In genomic region chr3:158768881-158769518, GRCh38 we compare ENCODE assay signal across 11 cellular contexts. TPM values are rescaled to one million over a fixed set of nuclear protein-coding genes. Genes with fewer than 3 reads are reported as not detected.
DNase-seq lines count a peak whose midpoint lies in the region; ATAC-seq and TF ChIP-seq lines count a peak whose summit lies in the region.
"Had no signal": no experiment of that assay in that cellular context is flagged by ENCODE, and none has a peak within 500 bp of the region (broad histone marks: within the 10 kb centered on the region; RNA-seq: fewer than 3 reads in every experiment).

No MANE protein-coding gene starts in this region.

- H3K4me3 ChIP-seq in gastrocnemius medialis, result peak overlapping the region; percentile 4 to 30 (median 6)

- H3K4me3 Mint-ChIP-seq in activated CD4-positive, alpha-beta T cell treated with anti-CD3 and anti-CD28 coated beads, Interleukin-2, amount 10 ng/mL, durations not matched to agents 7 days and 5 days, result no peak overlapping the region
- H3K4me3 Mint-ChIP-seq: IgD-negative memory B cell; stimulated activated naive CD8-positive, alpha-beta T cell treated with anti-CD3 and anti-CD28 coated beads, Interleukin-15, amount 100 ng/mL, for 72 hours had no signal

- in situ Hi-C loops in gastrocnemius medialis (cut with MboI; ENCODE audit: low sequenced_read_pairs in 4 of 4), result no loop called here

- ATAC-seq in gastrocnemius medialis (peak; percentile 83 to 87), HG03460 (IDR thresholded peaks at IDR 0.05; ENCODE audit: unreplicated experiment) (no peak)
- ATAC-seq: stimulated activated naive CD8-positive, alpha-beta T cell treated with anti-CD3 and anti-CD28 coated beads, Interleukin-15, amount 100 ng/mL, for 72 hours had no signal

- H3K9me3 Mint-ChIP-seq in activated CD4-positive, alpha-beta T cell treated with anti-CD3 and anti-CD28 coated beads, Interleukin-2, amount 10 ng/mL, durations not matched to agents 7 days and 5 days, result no peaks in the 10 kb centered on the region
- H3K9me3 Mint-ChIP-seq: IgD-negative memory B cell; stimulated activated naive CD8-positive, alpha-beta T cell treated with anti-CD3 and anti-CD28 coated beads, Interleukin-15, amount 100 ng/mL, for 72 hours had no signal

- H3K36me3 ChIP-seq in gastrocnemius medialis, result no peaks in the 10 kb centered on the region

- peak overlapping the region; percentile 26 to 67 (median 50) for H3K27ac ChIP-seq in gastrocnemius medialis

- TF ChIP-seq CTCF in gastrocnemius medialis (IDR thresholded peaks at IDR 0.05 in 4 of 5, conservative IDR thresholded peaks at IDR 0.05 in 1 of 5), result no peak

- no peaks in the 10 kb centered on the region for H3K9me3 ChIP-seq in gastrocnemius medialis

- CTCF ChIA-PET in activated CD4-positive, alpha-beta T cell treated with anti-CD3 and anti-CD28 coated beads, Interleukin-2, amount 10 ng/mL, durations not matched to agents 7 days and 5 days (lab: Charles Lee), result no interaction called here
- CTCF ChIA-PET in HEK293T (lab: Yijun Ruan, JAX), result no interaction called here

- peak; percentile 91 for DNase-seq in EL
- peak; percentile 95 for DNase-seq in astrocyte of the hippocampus (ENCODE audit: low read depth, low spot score)
- DNase-seq in hepatic stellate cell (ENCODE audit: low spot score), result peak; percentile 83
- DNase-seq in gastrocnemius medialis, result peak; percentile 18 to 20
- DNase-seq in activated CD4-positive, alpha-beta T cell treated with anti-CD3 and anti-CD28 coated beads, Interleukin-2, amount 10 ng/mL, durations not matched to agents 7 days and 5 days, result no peak
- DNase-seq in central memory CD4-positive, alpha-beta T cell, result no peak
- DNase-seq in HEK293T (ENCODE audit: extremely low spot score), result no peak
- DNase-seq: activated naive CD4-positive, alpha-beta T cell; stimulated activated naive CD8-positive, alpha-beta T cell treated with anti-CD3 and anti-CD28 coated beads, Interleukin-15, amount 100 ng/mL, for 72 hours had no signal

- H3K4me1 Mint-ChIP-seq in activated CD4-positive, alpha-beta T cell treated with anti-CD3 and anti-CD28 coated beads, Interleukin-2, amount 10 ng/mL, durations not matched to agents 7 days and 5 days, result no peaks in the 10 kb centered on the region
- H3K4me1 Mint-ChIP-seq: IgD-negative memory B cell; stimulated activated naive CD8-positive, alpha-beta T cell treated with anti-CD3 and anti-CD28 coated beads, Interleukin-15, amount 100 ng/mL, for 72 hours had no signal

- no peaks in the 10 kb centered on the region for H3K27me3 ChIP-seq in gastrocnemius medialis

- H3K27me3 Mint-ChIP-seq in activated CD4-positive, alpha-beta T cell treated with anti-CD3 and anti-CD28 coated beads, Interleukin-2, amount 10 ng/mL, durations not matched to agents 7 days and 5 days, result no peaks in the 10 kb centered on the region
- H3K27me3 Mint-ChIP-seq: IgD-negative memory B cell; stimulated activated naive CD8-positive, alpha-beta T cell treated with anti-CD3 and anti-CD28 coated beads, Interleukin-15, amount 100 ng/mL, for 72 hours had no signal

- no peak for TF ChIP-seq POLR2A in gastrocnemius medialis (IDR thresholded peaks at IDR 0.05)

- POLR2A ChIA-PET in activated CD4-positive, alpha-beta T cell treated with anti-CD3 and anti-CD28 coated beads, Interleukin-2, amount 10 ng/mL, durations not matched to agents 7 days and 5 days (lab: Charles Lee), result no interaction called here
- POLR2A ChIA-PET in HEK293T (lab: Yijun Ruan, JAX), result no interaction called here

- peaks cover 17 to 31% of the 10 kb centered on the region in 2 donors for H3K4me1 ChIP-seq in gastrocnemius medialis

- H3K27ac Mint-ChIP-seq in activated CD4-positive, alpha-beta T cell treated with anti-CD3 and anti-CD28 coated beads, Interleukin-2, amount 10 ng/mL, durations not matched to agents 7 days and 5 days, result no peak overlapping the region
- H3K27ac Mint-ChIP-seq: IgD-negative memory B cell; stimulated activated naive CD8-positive, alpha-beta T cell treated with anti-CD3 and anti-CD28 coated beads, Interleukin-15, amount 100 ng/mL, for 72 hours had no signal

- no peaks in the 10 kb centered on the region for H3K36me3 Mint-ChIP-seq in activated CD4-positive, alpha-beta T cell treated with anti-CD3 and anti-CD28 coated beads, Interleukin-2, amount 10 ng/mL, durations not matched to agents 7 days and 5 days (ENCODE audit: low read depth)

- intact Hi-C loops in gastrocnemius medialis (cut with DNase I; ENCODE audit: low total_unique reads), result no loop called here

TF ChIP-seq in HEK293T, 16 proteins besides CTCF, POLR2A, EP300 and RAD21:
- no peak for TF ChIP-seq FOXM1 (IDR thresholded peaks at IDR 0.05; ENCODE audit: borderline replicate concordance)
- no peak for TF ChIP-seq BHLHE40 (IDR thresholded peaks at IDR 0.05; ENCODE audit: borderline replicate concordance)
- no peak for TF ChIP-seq FOXA1 (IDR thresholded peaks at IDR 0.05)
- no peak for TF ChIP-seq ARNT (IDR thresholded peaks at IDR 0.05)
- TF ChIP-seq ZNF384 (IDR thresholded peaks at IDR 0.05), result no peak
- TF ChIP-seq CTBP1 (IDR thresholded peaks at IDR 0.05; ENCODE audit: borderline replicate concordance), result no peak
- TF ChIP-seq SUZ12 (IDR thresholded peaks at IDR 0.05), result no peak
- no peak for TF ChIP-seq HDGF (IDR thresholded peaks at IDR 0.05; ENCODE audit: borderline replicate concordance)
- TF ChIP-seq SP1 (IDR thresholded peaks at IDR 0.05), result no peak

RNA-seq across cellular contexts. Expression of gene MFSD1, which starts 32.9 kb away (rescaled TPM):
- total RNA-seq in gastrocnemius medialis, result 10 to 100 TPM; 18.6 to 33.5 (median 25.2) TPM
- 10 to 100 TPM; 25.1 to 30.5 TPM for total RNA-seq in activated CD4-positive, alpha-beta T cell treated with anti-CD3 and anti-CD28 coated beads, Interleukin-2, amount 10 ng/mL, durations not matched to agents 7 days and 5 days

RNA-seq across cellular contexts. Expression of gene RARRES1, which starts 36.7 kb away (rescaled TPM):
- 10 to 100 TPM in 1 of 4 donors, 1 to 10 TPM in 3; 1.4 to 27.6 (median 4.4) TPM for total RNA-seq in gastrocnemius medialis
- total RNA-seq in activated CD4-positive, alpha-beta T cell treated with anti-CD3 and anti-CD28 coated beads, Interleukin-2, amount 10 ng/mL, durations not matched to agents 7 days and 5 days, result not detected

Comparison
In these comparisons a context has a peak if more than half of its experiments do, and no peak if none do; other contexts are left out.
1. DNase-seq: peak in EL (single experiment), astrocyte of the hippocampus (single experiment), hepatic stellate cell (single experiment) and gastrocnemius medialis (2 of 2); none in activated CD4-positive, alpha-beta T cell treated with anti-CD3 and anti-CD28 coated beads, Interleukin-2, amount 10 ng/mL, durations not matched to agents 7 days and 5 days (single experiment), central memory CD4-positive, alpha-beta T cell (single experiment) and HEK293T (single experiment).